In genomic region chr2:71932027-71932779, GRCh38 we compare ENCODE assay signal across 18 cellular contexts.
"Had no signal": no experiment of that assay in that cellular context is flagged by ENCODE, and none has a peak within 500 bp of the region (broad histone marks: within the 10 kb centered on the region; RNA-seq: fewer than 3 reads in every experiment).

No MANE protein-coding gene starts in this region.

- H3K4me3 ChIP-seq: dorsolateral prefrontal cortex, esophagus squamous epithelium, neural progenitor cell, skin epidermis, tibial artery had no signal

- H3K9me3 ChIP-seq: esophagus squamous epithelium, tibial artery had no signal

- H3K27me3 ChIP-seq: brain microvascular endothelial cell, esophagus squamous epithelium, neural progenitor cell, tibial artery had no signal

- DNase-seq: activated CD4-positive, alpha-beta memory T cell treated with anti-CD3 and anti-CD28 coated beads for 36 hours; activated CD4-positive, alpha-beta T cell treated with anti-CD3 and anti-CD28 coated beads for 1 hour; activated gamma-delta T cell; activated naive CD8-positive, alpha-beta T cell treated with anti-CD3 and anti-CD28 coated beads for 36 hours; brain microvascular endothelial cell; esophagus squamous epithelium; foreskin fibroblast; glutamatergic neuron; immature natural killer cell; left colon; retina; SW 1271 had no signal

- ATAC-seq: left colon; stimulated activated effector memory CD8-positive, alpha-beta T cell treated with anti-CD3 and anti-CD28 coated beads, Interleukin-12 subunit alpha, Interleukin-12 subunit beta, amount 100 ng/mL, for 72 hours had no signal

- H3K4me1 ChIP-seq: neural progenitor cell had no signal

- H3K36me3 ChIP-seq: brain microvascular endothelial cell, esophagus squamous epithelium, neural progenitor cell, tibial artery had no signal

- H3K27ac ChIP-seq: brain microvascular endothelial cell, dorsolateral prefrontal cortex, esophagus squamous epithelium, neural progenitor cell, parathyroid adenoma, tibial artery had no signal
